24 cellular contexts compared by ENCODE assay signal in genomic region chr3:176274161-176274560, GRCh38.
DNase-seq lines count a peak whose midpoint lies in the region; TF ChIP-seq lines count a peak whose summit lies in the region.
"Had no signal": no experiment of that assay in that cellular context is flagged by ENCODE, and none has a peak within 500 bp of the region (broad histone marks: within the 10 kb centered on the region; RNA-seq: fewer than 3 reads in every experiment).

No MANE protein-coding gene starts in this region.

- H3K9me3 Mint-ChIP-seq in chondrocyte (ENCODE audit: low read depth): no peaks in the 10 kb centered on the region
- H3K9me3 Mint-ChIP-seq: activated CD8-positive, alpha-beta T cell treated with anti-CD3 and anti-CD28 coated beads for 36 hours; T-helper 1 cell treated with Interleukin-12 subunit alpha and Interleukin-12 subunit beta and Interleukin-4 antibody, amounts not matched to agents 30 μg/mL and 1 μg/mL, for 36 hours had no signal

- H3K9me3 ChIP-seq in SK-N-MC (ENCODE audit: low read depth, low read length): no peaks in the 10 kb centered on the region
- H3K9me3 ChIP-seq: esophagus squamous epithelium had no signal

- H3K4me3 Mint-ChIP-seq in chondrocyte (ENCODE audit: unreplicated experiment): no peak overlapping the region
- H3K4me3 Mint-ChIP-seq: activated CD8-positive, alpha-beta T cell treated with anti-CD3 and anti-CD28 coated beads for 36 hours; activated naive CD8-positive, alpha-beta T cell; natural killer cell treated with Interleukin-12 subunit alpha and Interleukin-12 subunit beta and Interleukin-15 and Interleukin-18, amount 100 ng/mL, for 72 hours; T-helper 1 cell treated with Interleukin-12 subunit alpha and Interleukin-12 subunit beta and Interleukin-4 antibody, amounts not matched to agents 30 μg/mL and 1 μg/mL, for 36 hours had no signal

- TF ChIP-seq CTCF in chondrocyte (IDR thresholded peaks at IDR 0.05) (no peak), lower leg skin (IDR thresholded peaks at IDR 0.05) (no peak)

- intact Hi-C loops in lower leg skin (cut with DNase I; ENCODE audit: low total_unique reads): no loop called here

- no peaks in the 10 kb centered on the region for H3K36me3 ChIP-seq in SK-N-MC (ENCODE audit: insufficient read depth, low read length)
- H3K36me3 ChIP-seq: esophagus squamous epithelium had no signal

- DNase-seq in COR-L47 (lab: John Stamatoyannopoulos, UW) (peak; percentile 97), NCI-H1105 treated with DMSO at 0.1 percent for 48 hours (lab: John Stamatoyannopoulos, UW) (peak; percentile 99), NCI-H2196 treated with DMSO at 0.1 percent for 48 hours (lab: John Stamatoyannopoulos, UW; ENCODE audit: unreplicated experiment) (peak; percentile 83), SK-N-MC (ENCODE audit: low read depth, low spot score) (no peak), chondrocyte (ENCODE audit: low spot score) (no peak), cerebellar nuclear complex (lab: John Stamatoyannopoulos, UW) (no peak), lower leg skin (ENCODE audit: low spot score in 2 of 2) (no peak), GDM1 (lab: John Stamatoyannopoulos, UW) (no peak)
- DNase-seq: activated CD8-positive, alpha-beta T cell treated with anti-CD3 and anti-CD28 coated beads for 36 hours; activated T-cell treated with anti-CD3 and anti-CD28 coated beads, Interleukin-2, amount 50 U/mL, for 48 hours; dorsolateral prefrontal cortex; esophagus squamous epithelium; head of caudate nucleus; IMR-90; mesenchymal stem cell; MV-4-11; stimulated activated CD4-positive, alpha-beta T cell treated with anti-CD3 and anti-CD28 coated beads, Interleukin-4, amount 100 ng/mL, for 24 hours; substantia nigra had no signal

- H3K36me3 Mint-ChIP-seq in chondrocyte (ENCODE audit: low read depth): no peaks in the 10 kb centered on the region
- H3K36me3 Mint-ChIP-seq: activated naive CD8-positive, alpha-beta T cell; natural killer cell treated with Interleukin-12 subunit alpha and Interleukin-12 subunit beta and Interleukin-15 and Interleukin-18, amount 100 ng/mL, for 72 hours had no signal

- H3K27me3 Mint-ChIP-seq in chondrocyte (ENCODE audit: low read depth): peaks cover 7% of the 10 kb centered on the region
- H3K27me3 Mint-ChIP-seq: activated CD8-positive, alpha-beta T cell treated with anti-CD3 and anti-CD28 coated beads for 36 hours; activated naive CD8-positive, alpha-beta T cell; natural killer cell treated with Interleukin-12 subunit alpha and Interleukin-12 subunit beta and Interleukin-15 and Interleukin-18, amount 100 ng/mL, for 72 hours had no signal

- H3K9ac ChIP-seq in SK-N-MC (ENCODE audit: insufficient read length): no peak overlapping the region

- H3K4me1 Mint-ChIP-seq in chondrocyte (ENCODE audit: low read depth): no peaks in the 10 kb centered on the region

- no peak overlapping the region for H3K27ac Mint-ChIP-seq in chondrocyte (ENCODE audit: unreplicated experiment)
- H3K27ac Mint-ChIP-seq: activated CD8-positive, alpha-beta T cell treated with anti-CD3 and anti-CD28 coated beads for 36 hours; activated naive CD8-positive, alpha-beta T cell; natural killer cell treated with Interleukin-12 subunit alpha and Interleukin-12 subunit beta and Interleukin-15 and Interleukin-18, amount 100 ng/mL, for 72 hours; progenitor cell of endocrine pancreas; T-helper 1 cell treated with Interleukin-12 subunit alpha and Interleukin-12 subunit beta and Interleukin-4 antibody, amounts not matched to agents 30 μg/mL and 1 μg/mL, for 36 hours had no signal

- 0 out of 2 replicates have a peak overlapping the region, but pooled peaks have one; percentile 9 for H3K27ac ChIP-seq in SK-N-MC
- H3K27ac ChIP-seq: dorsolateral prefrontal cortex, esophagus squamous epithelium, skin epidermis had no signal

- TF ChIP-seq POLR2A in lower leg skin (IDR thresholded peaks at IDR 0.05): no peak

- WGBS in lower leg skin, 2 donors: 32 to 41% methylated on average over 5 of the region's 5 CpGs

- no peak overlapping the region for H3K4me3 ChIP-seq in SK-N-MC
- no peak overlapping the region for H3K4me3 ChIP-seq in lower leg skin (ENCODE audit: low read depth, poor library complexity, severe bottlenecking)
- H3K4me3 ChIP-seq: dorsolateral prefrontal cortex, esophagus squamous epithelium, GM12878, skin epidermis had no signal

Comparison
In these comparisons a context has a peak if more than half of its experiments do, and no peak if none do; other contexts are left out.
1. DNase-seq: peak in COR-L47 (single experiment), NCI-H1105 treated with DMSO at 0.1 percent for 48 hours (single experiment) and NCI-H2196 treated with DMSO at 0.1 percent for 48 hours (single experiment); none in SK-N-MC (single experiment), chondrocyte (single experiment), cerebellar nuclear complex (0 of 2), lower leg skin (0 of 2) and GDM1 (single experiment).